Comparison of ENCODE assay signal across 19 cellular contexts in genomic region chr6:158013904-158014504, GRCh38. TPM values are rescaled to one million over a fixed set of nuclear protein-coding genes. Genes with fewer than 3 reads are reported as not detected.
DNase-seq lines count a peak whose midpoint lies in the region; ATAC-seq, FAIRE-seq and TF ChIP-seq lines count a peak whose summit lies in the region.
"Had no signal": no experiment of that assay in that cellular context is flagged by ENCODE, and none has a peak within 500 bp of the region (broad histone marks: within the 10 kb centered on the region; RNA-seq: fewer than 3 reads in every experiment).

No MANE protein-coding gene starts in this region.

- H3K9me3 ChIP-seq in thyroid gland (no peaks in the 10 kb centered on the region), small intestine (ENCODE audit: control insufficient read depth, low read depth) (no peaks in the 10 kb centered on the region)
- H3K9me3 ChIP-seq: testis had no signal

- no peak for FAIRE-seq in small intestine (lab: Jason Lieb, UNC)

- intact Hi-C loops in thyroid gland (cut with DNase I): no loop called here

- no peaks in the 10 kb centered on the region for H3K27me3 Mint-ChIP-seq in activated naive CD4-positive, alpha-beta T cell treated with anti-CD3 and anti-CD28 coated beads, Interleukin-2, amount 50 U/mL, for 24 hours
- no peaks in the 10 kb centered on the region for H3K27me3 Mint-ChIP-seq in activated naive CD8-positive, alpha-beta T cell treated with anti-CD3 and anti-CD28 coated beads for 36 hours
- H3K27me3 Mint-ChIP-seq: activated B cell treated with CpG ODN at 0.5 μM for 24 hours; effector memory CD8-positive, alpha-beta T cell had no signal

- H3K9me3 Mint-ChIP-seq in activated naive CD4-positive, alpha-beta T cell treated with anti-CD3 and anti-CD28 coated beads, Interleukin-2, amount 50 U/mL, for 24 hours: no peaks in the 10 kb centered on the region
- peaks cover under 1% of the 10 kb centered on the region for H3K9me3 Mint-ChIP-seq in activated naive CD8-positive, alpha-beta T cell treated with anti-CD3 and anti-CD28 coated beads for 36 hours
- no peaks in the 10 kb centered on the region for H3K9me3 Mint-ChIP-seq in stimulated activated effector memory CD8-positive, alpha-beta T cell treated with anti-CD3 and anti-CD28 coated beads, Interleukin-12 subunit alpha, Interleukin-12 subunit beta, amount 100 ng/mL, for 72 hours
- H3K9me3 Mint-ChIP-seq: activated B cell treated with CpG ODN at 0.5 μM for 24 hours; effector memory CD8-positive, alpha-beta T cell; nephron had no signal

- H3K4me1 Mint-ChIP-seq in activated naive CD4-positive, alpha-beta T cell treated with anti-CD3 and anti-CD28 coated beads, Interleukin-2, amount 50 U/mL, for 24 hours: peaks cover 66% of the 10 kb centered on the region
- peaks cover 46% of the 10 kb centered on the region for H3K4me1 Mint-ChIP-seq in activated naive CD8-positive, alpha-beta T cell treated with anti-CD3 and anti-CD28 coated beads for 36 hours
- peaks cover 53% of the 10 kb centered on the region for H3K4me1 Mint-ChIP-seq in stimulated activated effector memory CD8-positive, alpha-beta T cell treated with anti-CD3 and anti-CD28 coated beads, Interleukin-12 subunit alpha, Interleukin-12 subunit beta, amount 100 ng/mL, for 72 hours

- no peaks in the 10 kb centered on the region for H3K27me3 ChIP-seq in thyroid gland
- no peaks in the 10 kb centered on the region for H3K27me3 ChIP-seq in small intestine (ENCODE audit: control insufficient read depth in 2 of 2, insufficient read depth in 2 of 2, low read length in 2 of 2)
- H3K27me3 ChIP-seq: testis had no signal

- H3K36me3 ChIP-seq in thyroid gland (no peaks in the 10 kb centered on the region), small intestine (ENCODE audit: control insufficient read depth in 2 of 2, insufficient read depth in 2 of 2, low read length in 2 of 2) (peaks cover 0 to 1% of the 10 kb centered on the region in 2 donors)

- TF ChIP-seq CTCF in thyroid gland (IDR thresholded peaks at IDR 0.05): no peak

- peaks cover 3% of the 10 kb centered on the region for H3K36me3 Mint-ChIP-seq in activated naive CD4-positive, alpha-beta T cell treated with anti-CD3 and anti-CD28 coated beads, Interleukin-2, amount 50 U/mL, for 24 hours
- peaks cover 29% of the 10 kb centered on the region for H3K36me3 Mint-ChIP-seq in activated naive CD8-positive, alpha-beta T cell treated with anti-CD3 and anti-CD28 coated beads for 36 hours
- peaks cover 10% of the 10 kb centered on the region for H3K36me3 Mint-ChIP-seq in stimulated activated effector memory CD8-positive, alpha-beta T cell treated with anti-CD3 and anti-CD28 coated beads, Interleukin-12 subunit alpha, Interleukin-12 subunit beta, amount 100 ng/mL, for 72 hours

- ATAC-seq in GM19468 (IDR thresholded peaks at IDR 0.05; ENCODE audit: extremely low read depth, unreplicated experiment): peak; percentile 37
- ATAC-seq in stimulated activated effector memory CD8-positive, alpha-beta T cell treated with anti-CD3 and anti-CD28 coated beads, Interleukin-12 subunit alpha, Interleukin-12 subunit beta, amount 100 ng/mL, for 72 hours: no peak
- ATAC-seq: effector memory CD8-positive, alpha-beta T cell; PC-3 had no signal

- no peak for DNase-seq in activated naive CD4-positive, alpha-beta T cell (lab: John Stamatoyannopoulos, UW)
- DNase-seq in activated naive CD8-positive, alpha-beta T cell treated with anti-CD3 and anti-CD28 coated beads for 36 hours: no peak
- no peak for DNase-seq in stimulated activated effector memory CD8-positive, alpha-beta T cell treated with anti-CD3 and anti-CD28 coated beads, Interleukin-12 subunit alpha, Interleukin-12 subunit beta, amount 100 ng/mL, for 72 hours (ENCODE audit: low spot score in 2 of 2)
- no peak for DNase-seq in thyroid gland
- DNase-seq in SIG-M5 treated with dmso at 0.1 percent for 504 hours (lab: John Stamatoyannopoulos, UW; ENCODE audit: unreplicated experiment): no peak
- DNase-seq in small intestine: no peak
- DNase-seq: activated B cell treated with CpG ODN at 0.5 μM for 24 hours; effector memory CD8-positive, alpha-beta T cell; GOT3; left colon; NCI-H146; NCI-H774; PC-3; stimulated activated CD4-positive, alpha-beta T cell treated with anti-CD3 and anti-CD28 coated beads, Interleukin-4, amount 100 ng/mL, for 24 hours; testis had no signal

- no peak for TF ChIP-seq POLR2A in thyroid gland (IDR thresholded peaks at IDR 0.05)

- H3K27ac ChIP-seq in thyroid gland (no peak overlapping the region), small intestine (ENCODE audit: low read depth in 1 of 2, low read length in 1 of 2) (no peak overlapping the region)
- H3K27ac ChIP-seq: skin epidermis, testis had no signal

- H3K4me3 Mint-ChIP-seq in activated naive CD4-positive, alpha-beta T cell treated with anti-CD3 and anti-CD28 coated beads, Interleukin-2, amount 50 U/mL, for 24 hours: no peak overlapping the region
- no peak overlapping the region for H3K4me3 Mint-ChIP-seq in activated naive CD8-positive, alpha-beta T cell treated with anti-CD3 and anti-CD28 coated beads for 36 hours
- H3K4me3 Mint-ChIP-seq in stimulated activated effector memory CD8-positive, alpha-beta T cell treated with anti-CD3 and anti-CD28 coated beads, Interleukin-12 subunit alpha, Interleukin-12 subunit beta, amount 100 ng/mL, for 72 hours: no peak overlapping the region
- H3K4me3 Mint-ChIP-seq: effector memory CD8-positive, alpha-beta T cell; nephron had no signal

- H3K4me1 ChIP-seq in thyroid gland: peaks cover 9 to 20% of the 10 kb centered on the region in 2 donors
- peaks cover 0 to 4% of the 10 kb centered on the region in 2 donors for H3K4me1 ChIP-seq in small intestine (ENCODE audit: control insufficient read depth in 2 of 2, insufficient read depth in 1 of 2, low read depth in 1 of 2, low read length in 1 of 2)

- WGBS in thyroid gland, 2 donors: 74 to 91% methylated on average over 4 of the region's 4 CpGs
- 87 to 92% (median 88%) methylated on average over 4 of the region's 4 CpGs for WGBS in small intestine, 3 donors

- no peak overlapping the region for H3K4me3 ChIP-seq in thyroid gland (replicated peaks in 1 of 3)
- H3K4me3 ChIP-seq in small intestine (ENCODE audit: low read depth in 1 of 2, low read length in 2 of 2): no peak overlapping the region
- H3K4me3 ChIP-seq: skin epidermis, testis had no signal

- peak overlapping the region; percentile 60 for H3K27ac Mint-ChIP-seq in activated naive CD4-positive, alpha-beta T cell treated with anti-CD3 and anti-CD28 coated beads, Interleukin-2, amount 50 U/mL, for 24 hours
- H3K27ac Mint-ChIP-seq in activated naive CD8-positive, alpha-beta T cell treated with anti-CD3 and anti-CD28 coated beads for 36 hours: peak overlapping the region; percentile 4
- H3K27ac Mint-ChIP-seq in stimulated activated effector memory CD8-positive, alpha-beta T cell treated with anti-CD3 and anti-CD28 coated beads, Interleukin-12 subunit alpha, Interleukin-12 subunit beta, amount 100 ng/mL, for 72 hours: peak overlapping the region; percentile 80

RNA-seq across cellular contexts. Expression of gene SYNJ2, which starts 32.3 kb away (rescaled TPM):
- total RNA-seq in activated naive CD8-positive, alpha-beta T cell treated with anti-CD3 and anti-CD28 coated beads for 36 hours: 10 to 100 TPM; 28.1 to 29.4 TPM
- total RNA-seq in thyroid gland: 10 to 100 TPM; 11.3 to 22.7 (median 13.5) TPM
- 1 to 10 TPM; 7.0 to 9.4 (median 9.4) TPM for polyA plus RNA-seq in small intestine

Comparison
In these comparisons a context has a peak if more than half of its experiments do, and no peak if none do; other contexts are left out.
1. H3K27ac Mint-ChIP-seq: peak in every context shown above with its lines; median percentile 80 in stimulated activated effector memory CD8-positive, alpha-beta T cell treated with anti-CD3 and anti-CD28 coated beads, Interleukin-12 subunit alpha, Interleukin-12 subunit beta, amount 100 ng/mL, for 72 hours; 60 in activated naive CD4-positive, alpha-beta T cell treated with anti-CD3 and anti-CD28 coated beads, Interleukin-2, amount 50 U/mL, for 24 hours; 4 in activated naive CD8-positive, alpha-beta T cell treated with anti-CD3 and anti-CD28 coated beads for 36 hours.